ENCODE assay signal across 19 cellular contexts in genomic region chr2:176172748-176173586, GRCh38. TPM values are rescaled to one million over a fixed set of nuclear protein-coding genes. Genes with fewer than 3 reads are reported as not detected.
DNase-seq lines count a peak whose midpoint lies in the region; TF ChIP-seq lines count a peak whose summit lies in the region.
"Had no signal": no experiment of that assay in that cellular context is flagged by ENCODE, and none has a peak within 500 bp of the region (broad histone marks: within the 10 kb centered on the region; RNA-seq: fewer than 3 reads in every experiment).

No MANE protein-coding gene starts in this region.

- H3K4me1 Mint-ChIP-seq in activated naive CD4-positive, alpha-beta T cell treated with anti-CD3 and anti-CD28 coated beads, Interleukin-2, amount 10 ng/mL, durations not matched to agents 7 days and 5 days, result peaks cover 4% of the 10 kb centered on the region
- H3K4me1 Mint-ChIP-seq in activated naive CD4-positive, alpha-beta T cell treated with anti-CD3 and anti-CD28 coated beads for 36 hours (ENCODE audit: low read depth), result peaks cover 24% of the 10 kb centered on the region

- H3K9me3 Mint-ChIP-seq in activated naive CD4-positive, alpha-beta T cell treated with anti-CD3 and anti-CD28 coated beads, Interleukin-2, amount 10 ng/mL, durations not matched to agents 7 days and 5 days, result no peaks in the 10 kb centered on the region
- no peaks in the 10 kb centered on the region for H3K9me3 Mint-ChIP-seq in activated naive CD4-positive, alpha-beta T cell treated with anti-CD3 and anti-CD28 coated beads for 36 hours
- H3K9me3 Mint-ChIP-seq: activated naive CD8-positive, alpha-beta T cell treated with anti-CD3 and anti-CD28 coated beads, Interleukin-2, amount 50 U/mL, for 24 hours; mesothelial cell of epicardium had no signal

- H3K27ac ChIP-seq in suprapubic skin, result no peak overlapping the region
- H3K27ac ChIP-seq: brain microvascular endothelial cell, left lung had no signal

- no peak overlapping the region for H3K4me3 Mint-ChIP-seq in activated naive CD4-positive, alpha-beta T cell treated with anti-CD3 and anti-CD28 coated beads, Interleukin-2, amount 10 ng/mL, durations not matched to agents 7 days and 5 days
- no peak overlapping the region for H3K4me3 Mint-ChIP-seq in activated naive CD4-positive, alpha-beta T cell treated with anti-CD3 and anti-CD28 coated beads for 36 hours
- H3K4me3 Mint-ChIP-seq: activated naive CD8-positive, alpha-beta T cell treated with anti-CD3 and anti-CD28 coated beads, Interleukin-2, amount 50 U/mL, for 24 hours; mesothelial cell of epicardium had no signal

- CTCF ChIA-PET in activated naive CD4-positive, alpha-beta T cell treated with anti-CD3 and anti-CD28 coated beads, Interleukin-2, amount 10 ng/mL, durations not matched to agents 7 days and 5 days (lab: Charles Lee), result interaction anchor here (3.8 kb wide), 1 partner anchor 33 kb away, joined by 17 read pairs; no protein-coding TSS in a partner anchor
- CTCF ChIA-PET in activated naive CD4-positive, alpha-beta T cell treated with anti-CD3 and anti-CD28 coated beads for 36 hours (lab: Charles Lee), result interaction anchor here (0.8 to 0.9 kb wide), 2 partner anchors 11 to 282 kb away, joined by 3 to 4 read pairs; no protein-coding TSS in a partner anchor

- H3K4me3 ChIP-seq in kidney epithelial cell (ENCODE audit: low read depth, low read length) (peak overlapping the region; percentile 43), suprapubic skin (no peak overlapping the region)
- H3K4me3 ChIP-seq: K562, left lung had no signal

- 63% methylated on average over 17 of the region's 17 CpGs for WGBS in suprapubic skin

- no peak for TF ChIP-seq EP300 in suprapubic skin (IDR thresholded peaks at IDR 0.05)

- no peak for DNase-seq in activated naive CD4-positive, alpha-beta T cell treated with anti-CD3 and anti-CD28 coated beads, Interleukin-2, amount 10 ng/mL, durations not matched to agents 7 days and 5 days
- DNase-seq in activated naive CD4-positive, alpha-beta T cell treated with anti-CD3 and anti-CD28 coated beads for 36 hours, result no peak
- DNase-seq in kidney epithelial cell (ENCODE audit: low read depth) (no peak), suprapubic skin (ENCODE audit: low spot score in 2 of 2) (no peak), AML-193 (lab: John Stamatoyannopoulos, UW) (no peak)
- DNase-seq in central memory CD4-positive, alpha-beta T cell, result no peak
- DNase-seq: activated CD4-positive, alpha-beta T cell treated with anti-CD3 and anti-CD28 coated beads for 4 hours; activated naive CD8-positive, alpha-beta T cell treated with anti-CD3 and anti-CD28 coated beads, Interleukin-2, amount 50 U/mL, for 24 hours; brain microvascular endothelial cell; Calu3; NCI-H1436 treated with DMSO at 0.1 percent for 48 hours; NCI-H2171; NCI-H748 treated with DMSO at 0.1 percent for 48 hours had no signal

- H3K36me3 ChIP-seq in kidney epithelial cell (ENCODE audit: control insufficient read depth, insufficient read depth, low read length), result no peaks in the 10 kb centered on the region
- no peaks in the 10 kb centered on the region for H3K36me3 ChIP-seq in suprapubic skin
- H3K36me3 ChIP-seq: brain microvascular endothelial cell, left lung had no signal

- H3K27me3 Mint-ChIP-seq in activated naive CD4-positive, alpha-beta T cell treated with anti-CD3 and anti-CD28 coated beads, Interleukin-2, amount 10 ng/mL, durations not matched to agents 7 days and 5 days, result peaks cover 98% of the 10 kb centered on the region
- peaks cover 71% of the 10 kb centered on the region for H3K27me3 Mint-ChIP-seq in activated naive CD4-positive, alpha-beta T cell treated with anti-CD3 and anti-CD28 coated beads for 36 hours (ENCODE audit: low read depth)

- H3K27ac Mint-ChIP-seq in activated naive CD4-positive, alpha-beta T cell treated with anti-CD3 and anti-CD28 coated beads, Interleukin-2, amount 10 ng/mL, durations not matched to agents 7 days and 5 days, result peak overlapping the region; percentile 80
- no peak overlapping the region for H3K27ac Mint-ChIP-seq in activated naive CD4-positive, alpha-beta T cell treated with anti-CD3 and anti-CD28 coated beads for 36 hours
- H3K27ac Mint-ChIP-seq: activated naive CD8-positive, alpha-beta T cell treated with anti-CD3 and anti-CD28 coated beads, Interleukin-2, amount 50 U/mL, for 24 hours; mesothelial cell of epicardium had no signal

- H3K9me3 ChIP-seq in suprapubic skin, result no peaks in the 10 kb centered on the region
- H3K9me3 ChIP-seq: left lung had no signal

- TF ChIP-seq CTCF in kidney epithelial cell (IDR thresholded peaks at IDR 0.05; ENCODE audit: insufficient read depth, low read length, poor library complexity, severe bottlenecking) (no peak), suprapubic skin (IDR thresholded peaks at IDR 0.05) (no peak)

- H3K27me3 ChIP-seq in kidney epithelial cell (ENCODE audit: control insufficient read depth, insufficient read depth, low read length) (no peaks in the 10 kb centered on the region), suprapubic skin (peaks cover 95% of the 10 kb centered on the region)

- TF ChIP-seq POLR2A in suprapubic skin (IDR thresholded peaks at IDR 0.05), result no peak

- intact Hi-C loops in activated naive CD4-positive, alpha-beta T cell treated with anti-CD3 and anti-CD28 coated beads for 36 hours (cut with micrococcal nuclease), result loop anchor here (2.0 to 5.0 kb wide), 3 partner anchors 16 to 1841 kb away; partner anchors contain the start of genes HOXD1 and SP9

- no peaks in the 10 kb centered on the region for H3K36me3 Mint-ChIP-seq in activated naive CD4-positive, alpha-beta T cell treated with anti-CD3 and anti-CD28 coated beads, Interleukin-2, amount 10 ng/mL, durations not matched to agents 7 days and 5 days
- H3K36me3 Mint-ChIP-seq in activated naive CD4-positive, alpha-beta T cell treated with anti-CD3 and anti-CD28 coated beads for 36 hours (ENCODE audit: low read depth), result peaks cover 1% of the 10 kb centered on the region

- H3K4me1 ChIP-seq in suprapubic skin, result peaks cover 16% of the 10 kb centered on the region

RNA-seq across cellular contexts. Expression of gene HOXD1, which starts 15.5 kb away (rescaled TPM):
- total RNA-seq in activated naive CD4-positive, alpha-beta T cell treated with anti-CD3 and anti-CD28 coated beads for 36 hours, result not detected
- total RNA-seq in kidney epithelial cell (9.8 and 11.1 TPM in 2 replicates), suprapubic skin (under 1 TPM in 2 of 4 donors, not detected in 2; 0.85 to 0.89 TPM)
- total RNA-seq: Calu3, H4, K562, mesothelial cell of epicardium, Right ventricle myocardium inferior had no signal

RNA-seq across cellular contexts. Expression of gene HOXD3, which starts 15.9 kb away (rescaled TPM):
- total RNA-seq in activated naive CD4-positive, alpha-beta T cell treated with anti-CD3 and anti-CD28 coated beads for 36 hours, result not detected
- total RNA-seq in kidney epithelial cell (5.4 and 9.2 TPM in 2 replicates), suprapubic skin (1 to 10 TPM in 2 of 4 donors, under 1 TPM in 2; 0.49 to 3.5 (median 1.5) TPM)
- total RNA-seq: Calu3, K562, pulmonary artery endothelial cell had no signal

RNA-seq across cellular contexts. Expression of gene HOXD4, which starts 21.6 kb away (rescaled TPM):
- not detected for total RNA-seq in activated naive CD4-positive, alpha-beta T cell treated with anti-CD3 and anti-CD28 coated beads for 36 hours
- 5.4 and 13.8 TPM in 2 replicates for total RNA-seq in kidney epithelial cell
- total RNA-seq in suprapubic skin, result 1 to 10 TPM in 2 of 4 donors, not detected in 2; 1.9 to 3.1 TPM
- total RNA-seq: Calu3, H4, K562, pulmonary artery endothelial cell, Right ventricle myocardium inferior had no signal

RNA-seq across cellular contexts. Expression of gene HOXD8, which starts 43.5 kb away (rescaled TPM):
- not detected for total RNA-seq in activated naive CD4-positive, alpha-beta T cell treated with anti-CD3 and anti-CD28 coated beads for 36 hours
- 18.1 and 22.5 TPM in 2 replicates for total RNA-seq in kidney epithelial cell
- total RNA-seq in suprapubic skin, result 1 to 10 TPM; 1.4 to 6.0 (median 2.6) TPM
- total RNA-seq: Calu3, H4, pulmonary artery endothelial cell had no signal

RNA-seq across cellular contexts. Expression of gene HOXD9, which starts 50.4 kb away (rescaled TPM):
- total RNA-seq in activated naive CD4-positive, alpha-beta T cell treated with anti-CD3 and anti-CD28 coated beads for 36 hours, result not detected
- 11.6 and 12.2 TPM in 2 replicates for total RNA-seq in kidney epithelial cell
- 1 to 10 TPM in 2 of 4 donors, under 1 TPM in 1, not detected in 1; 0.26 to 3.1 (median 2.6) TPM for total RNA-seq in suprapubic skin
- total RNA-seq: Calu3, K562, pulmonary artery endothelial cell, Right ventricle myocardium inferior had no signal
